11 cellular contexts compared by ENCODE assay signal in the genomic region with DNA sequence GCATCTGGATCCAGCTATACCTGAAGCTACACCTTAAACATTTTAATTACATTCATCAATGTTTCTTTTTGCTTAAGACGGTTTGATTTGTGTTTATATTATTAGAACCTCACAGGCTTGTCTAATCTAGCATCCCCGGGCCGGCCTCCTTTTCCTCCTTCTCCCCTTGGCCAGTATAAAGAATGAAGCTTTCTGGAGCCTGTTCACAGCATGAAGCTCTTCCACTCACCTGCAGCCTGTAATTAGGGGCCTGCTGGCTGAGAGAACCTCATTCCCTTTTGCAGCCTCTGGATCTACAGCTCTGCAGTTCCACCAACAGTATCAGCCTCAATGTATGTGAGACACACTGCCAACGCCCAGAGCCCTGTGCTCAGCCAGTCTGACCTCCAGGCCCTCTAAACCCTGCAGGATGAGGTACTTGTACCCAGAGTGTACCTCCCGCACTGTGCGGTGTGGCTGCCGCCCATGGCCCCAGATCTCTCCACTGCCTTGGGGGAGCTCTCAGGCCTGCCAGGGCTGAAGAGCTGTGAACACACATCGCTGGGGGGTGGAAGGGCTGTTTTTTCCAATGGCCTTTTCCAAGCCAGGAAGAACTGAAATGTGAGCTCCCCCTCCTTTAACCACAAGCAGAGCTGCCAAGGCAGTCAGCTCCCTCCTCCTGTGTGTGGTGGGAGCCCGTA.
DNase-seq lines count a peak whose midpoint lies in the region; TF ChIP-seq lines count a peak whose summit lies in the region.
"Had no signal": no experiment of that assay in that cellular context is flagged by ENCODE, and none has a peak within 500 bp of the region (broad histone marks: within the 10 kb centered on the region; RNA-seq: fewer than 3 reads in every experiment).

No MANE protein-coding gene starts in this region.

- TF ChIP-seq POLR2A in testis (IDR thresholded peaks at IDR 0.05), result no peak
- no peak for TF ChIP-seq POLR2A in tibial nerve (IDR thresholded peaks at IDR 0.05)

- no peaks in the 10 kb centered on the region for H3K79me2 ChIP-seq in mesendoderm (ENCODE audit: control insufficient read depth, insufficient read depth, low read length)

- H3K79me1 ChIP-seq in mesendoderm (ENCODE audit: low read length), result no peaks in the 10 kb centered on the region

- no peak overlapping the region for H2BK5ac ChIP-seq in mesendoderm (ENCODE audit: low read length)

- no peak for TF ChIP-seq EP300 in tibial nerve (IDR thresholded peaks at IDR 0.05)

- no peaks in the 10 kb centered on the region for H3K9me3 ChIP-seq in testis
- no peaks in the 10 kb centered on the region for H3K9me3 ChIP-seq in tibial nerve

- no peak overlapping the region for H2AK5ac ChIP-seq in mesendoderm (ENCODE audit: low read length)

- H4K8ac ChIP-seq in mesendoderm (ENCODE audit: low read depth, low read length), result no peak overlapping the region

- H3K23ac ChIP-seq in mesendoderm (ENCODE audit: low read length), result no peak overlapping the region

- H3K4me1 ChIP-seq in mesendoderm (ENCODE audit: control insufficient read depth, low read depth, low read length) (peaks cover 5% of the 10 kb centered on the region), testis (no peaks in the 10 kb centered on the region), tibial nerve (peaks cover 0 to 22% (median 0%) of the 10 kb centered on the region in 4 donors)

- TF ChIP-seq CTCF in astrocyte of the spinal cord (IDR thresholded peaks at IDR 0.05; ENCODE audit: low read depth, low read length), result no peak
- no peak for TF ChIP-seq CTCF in testis (IDR thresholded peaks at IDR 0.05)
- no peak for TF ChIP-seq CTCF in tibial nerve (IDR thresholded peaks at IDR 0.05)

- no peak overlapping the region for H4K5ac ChIP-seq in mesendoderm (ENCODE audit: low read length)

- WGBS in mesendoderm (ENCODE audit: extremely low coverage, insufficient coverage, low lambda C conversion rate), result no CpG with 5 or more reads among the region's 9 CpGs
- 78 to 93% methylated on average over 8 to 9 of the region's 9 CpGs for WGBS in testis, 2 donors
- 65 to 69% methylated on average over 6 to 9 of the region's 9 CpGs for WGBS in tibial nerve, 2 donors

- in situ Hi-C loops in astrocyte of the spinal cord (cut with HindIII; ENCODE audit: low sequenced_read_pairs), result no loop called here

- H3K27ac ChIP-seq in mesendoderm (ENCODE audit: low read depth, low read length) (peak overlapping the region; percentile 17), testis (no peak overlapping the region), tibial nerve (no peak overlapping the region)

- no peak overlapping the region for H2BK15ac ChIP-seq in mesendoderm (replicated peaks; ENCODE audit: low read depth)

- no peak overlapping the region for H2BK120ac ChIP-seq in mesendoderm (ENCODE audit: low read depth, low read length)

- H3K4me2 ChIP-seq in mesendoderm (ENCODE audit: low read length), result no peak overlapping the region

- DNase-seq in AG08395 (ENCODE audit: low spot score) (peak; percentile 86), H7 (peak; percentile 24), astrocyte of the spinal cord (ENCODE audit: low read depth, low spot score) (peak; percentile 91), mesendoderm (no peak), testis (no peak), COLO668 (lab: John Stamatoyannopoulos, UW; ENCODE audit: unreplicated experiment) (no peak), kidney tubule cell (ENCODE audit: low spot score) (no peak), tibial nerve (ENCODE audit: low spot score in 2 of 2) (no peak)
- DNase-seq: activated T-cell treated with anti-CD3 and anti-CD28 coated beads, Interleukin-2, amount 50 U/mL, for 48 hours; effector CD4-positive, alpha-beta T cell; Karpas-422 had no signal

- no peak overlapping the region for H3K9ac ChIP-seq in mesendoderm (ENCODE audit: low read length)

- H3K27me3 ChIP-seq in H7 (ENCODE audit: control insufficient read depth, insufficient read depth, low read length) (no peaks in the 10 kb centered on the region), mesendoderm (ENCODE audit: insufficient read depth, low read length, poor library complexity) (no peaks in the 10 kb centered on the region), testis (no peaks in the 10 kb centered on the region), tibial nerve (no peaks in the 10 kb centered on the region)

- H3K18ac ChIP-seq in mesendoderm (ENCODE audit: low read length), result no peak overlapping the region

- peak overlapping the region; percentile 44 for H3K56ac ChIP-seq in mesendoderm (ENCODE audit: low read length)

- no peak overlapping the region for H3K4ac ChIP-seq in mesendoderm (ENCODE audit: low read depth, low read length)

- intact Hi-C loops in testis (cut with DNase I; ENCODE audit: low total_unique reads), result no loop called here

- H3K4me3 ChIP-seq in H7 (ENCODE audit: insufficient read depth, low read depth, low read length) (no peak overlapping the region), astrocyte of the spinal cord (ENCODE audit: low read depth, low read length) (no peak overlapping the region), mesendoderm (ENCODE audit: low read length) (no peak overlapping the region), testis (no peak overlapping the region), tibial nerve (no peak overlapping the region)

- H3K36me3 ChIP-seq in H7 (replicated peaks; ENCODE audit: control insufficient read depth, insufficient read depth, low read length), result no peaks in the 10 kb centered on the region
- H3K36me3 ChIP-seq in mesendoderm (ENCODE audit: control insufficient read depth, insufficient read depth, low read length), result no peaks in the 10 kb centered on the region
- H3K36me3 ChIP-seq in testis (ENCODE audit: low read depth, missing control alignments), result no peaks in the 10 kb centered on the region
- no peaks in the 10 kb centered on the region for H3K36me3 ChIP-seq in tibial nerve

Comparison
In these comparisons a context has a peak if more than half of its experiments do, and no peak if none do; other contexts are left out.
1. DNase-seq: peak in AG08395 (single experiment), H7 (single experiment) and astrocyte of the spinal cord (single experiment); none in mesendoderm (single experiment), testis (single experiment), COLO668 (single experiment), kidney tubule cell (single experiment) and tibial nerve (0 of 2).